ENCODE assay signal across 8 cellular contexts in genomic region chr19:911197-912033, GRCh38. TPM values are rescaled to one million over a fixed set of nuclear protein-coding genes. Genes with fewer than 3 reads are reported as not detected.
DNase-seq lines count a peak whose midpoint lies in the region; TF ChIP-seq lines count a peak whose summit lies in the region.
"Had no signal": no experiment of that assay in that cellular context is flagged by ENCODE, and none has a peak within 500 bp of the region (broad histone marks: within the 10 kb centered on the region; RNA-seq: fewer than 3 reads in every experiment).

No MANE protein-coding gene starts in this region.

- peaks cover 50% of the 10 kb centered on the region for H3K4me1 Mint-ChIP-seq in activated naive CD4-positive, alpha-beta T cell treated with anti-CD3 and anti-CD28 coated beads for 36 hours (ENCODE audit: low read depth)

- peak overlapping the region; percentile 86 for H3K27ac Mint-ChIP-seq in activated naive CD4-positive, alpha-beta T cell treated with anti-CD3 and anti-CD28 coated beads for 36 hours

- H3K27ac ChIP-seq in stomach (peak overlapping the region in 4 of 5 donors; percentile 82 to 99 (median 94)), esophagus muscularis mucosa (replicated peaks in 1 of 4) (peak overlapping the region in 1 of 4 donors; percentile 48), WERI-Rb-1 (no peak overlapping the region)

- no peaks in the 10 kb centered on the region for H3K27me3 Mint-ChIP-seq in activated naive CD4-positive, alpha-beta T cell treated with anti-CD3 and anti-CD28 coated beads for 36 hours (ENCODE audit: low read depth)

- no peaks in the 10 kb centered on the region for H3K36me3 ChIP-seq in stomach
- H3K36me3 ChIP-seq in esophagus muscularis mucosa = peaks cover 0 to 4% (median 0%) of the 10 kb centered on the region in 4 donors
- H3K36me3 ChIP-seq in WERI-Rb-1 = no peaks in the 10 kb centered on the region; the same call in 1 of the 2 replicates

- H3K9me3 ChIP-seq in stomach = no peaks in the 10 kb centered on the region
- no peaks in the 10 kb centered on the region for H3K9me3 ChIP-seq in esophagus muscularis mucosa
- H3K9me3 ChIP-seq in WERI-Rb-1 (ENCODE audit: severe bottlenecking) = no peaks in the 10 kb centered on the region

- CTCF ChIA-PET in activated naive CD4-positive, alpha-beta T cell treated with anti-CD3 and anti-CD28 coated beads for 36 hours (lab: Charles Lee) = no interaction called here

- no peak for TF ChIP-seq CTCF in epithelial cell of proximal tubule (conservative IDR thresholded peaks at IDR 0.05; ENCODE audit: low read depth, low read length)
- TF ChIP-seq CTCF in stomach (IDR thresholded peaks at IDR 0.05) = no peak
- no peak for TF ChIP-seq CTCF in esophagus muscularis mucosa (IDR thresholded peaks at IDR 0.05)
- no peak for TF ChIP-seq CTCF in WERI-Rb-1 (IDR thresholded peaks at IDR 0.05; ENCODE audit: low read depth, low read length)

- 76 to 83% (median 77%) methylated on average over 48 to 54 of the region's 54 CpGs for WGBS in stomach, 5 donors
- 82% methylated on average over 50 of the region's 54 CpGs for WGBS in esophagus muscularis mucosa

- H3K4me3 Mint-ChIP-seq in activated naive CD4-positive, alpha-beta T cell treated with anti-CD3 and anti-CD28 coated beads for 36 hours = peak overlapping the region; percentile 68

- TF ChIP-seq EP300 in stomach (IDR thresholded peaks at IDR 0.05) = no peak
- TF ChIP-seq EP300 in esophagus muscularis mucosa (IDR thresholded peaks at IDR 0.05) = no peak

- no peak for DNase-seq in activated naive CD4-positive, alpha-beta T cell treated with anti-CD3 and anti-CD28 coated beads for 36 hours
- no peak for DNase-seq in activated naive CD4-positive, alpha-beta T cell treated with Interleukin-2 at 50 U/mL for 16 hours
- DNase-seq in epithelial cell of proximal tubule (ENCODE audit: low read depth) (no peak), stomach (no peak), esophagus muscularis mucosa (ENCODE audit: extremely low spot score) (no peak), WERI-Rb-1 (no peak)
- DNase-seq: NCI-H146 had no signal

- TF ChIP-seq POLR2A in stomach (IDR thresholded peaks at IDR 0.05) (no peak), esophagus muscularis mucosa (IDR thresholded peaks at IDR 0.05; ENCODE audit: low read depth) (no peak)

- H3K27me3 ChIP-seq in stomach (peaks cover 0 to 6% (median 2%) of the 10 kb centered on the region in 3 donors), esophagus muscularis mucosa (peaks cover 0 to 3% (median 0%) of the 10 kb centered on the region in 4 donors), WERI-Rb-1 (ENCODE audit: insufficient read depth, low read depth, severe bottlenecking) (no peaks in the 10 kb centered on the region)

- intact Hi-C loops in activated naive CD4-positive, alpha-beta T cell treated with anti-CD3 and anti-CD28 coated beads for 36 hours (cut with micrococcal nuclease) = no loop called here
- intact Hi-C loops in stomach (cut with DNase I; ENCODE audit: low total_unique reads) = no loop called here
- intact Hi-C loops in esophagus muscularis mucosa (cut with DNase I) = no loop called here

- H3K4me3 ChIP-seq in epithelial cell of proximal tubule (ENCODE audit: low read depth, low read length) (peak overlapping the region; percentile 15), stomach (peak overlapping the region in 3 of 4 donors; percentile 69 to 89 (median 75)), esophagus muscularis mucosa (peak overlapping the region in 1 of 4 donors; percentile 88), WERI-Rb-1 (ENCODE audit: low read depth, low read length) (no peak overlapping the region)

- H3K9me3 Mint-ChIP-seq in activated naive CD4-positive, alpha-beta T cell treated with anti-CD3 and anti-CD28 coated beads for 36 hours = no peaks in the 10 kb centered on the region

- peaks cover 7% of the 10 kb centered on the region for H3K36me3 Mint-ChIP-seq in activated naive CD4-positive, alpha-beta T cell treated with anti-CD3 and anti-CD28 coated beads for 36 hours (ENCODE audit: low read depth)

- H3K4me1 ChIP-seq in stomach = peaks cover 21 to 58% (median 35%) of the 10 kb centered on the region in 4 donors
- peaks cover 4 to 35% (median 31%) of the 10 kb centered on the region in 4 donors for H3K4me1 ChIP-seq in esophagus muscularis mucosa

RNA-seq across cellular contexts. Expression of gene R3HDM4, which starts 1.6 kb away (rescaled TPM):
- total RNA-seq in activated naive CD4-positive, alpha-beta T cell treated with anti-CD3 and anti-CD28 coated beads for 36 hours = 100 to 1,000 TPM; 111 to 120 TPM
- total RNA-seq in epithelial cell of proximal tubule = 49.8 and 60.0 TPM in 2 replicates
- 10 to 100 TPM in 3 of 5 donors, 1 to 10 TPM in 2; 5.8 to 62.0 (median 29.7) TPM for total RNA-seq in stomach
- polyA plus RNA-seq in stomach = 10 to 100 TPM; 47.1 to 63.8 (median 60.0) TPM
- total RNA-seq in esophagus muscularis mucosa = 10 to 100 TPM; 32.0 to 52.5 (median 40.0) TPM

RNA-seq across cellular contexts. Expression of gene KISS1R, which starts 5.7 kb away (rescaled TPM):
- total RNA-seq in activated naive CD4-positive, alpha-beta T cell treated with anti-CD3 and anti-CD28 coated beads for 36 hours = 1 to 10 TPM; 5.3 to 6.6 TPM
- total RNA-seq in epithelial cell of proximal tubule (0.72 and 0.92 TPM in 2 replicates), stomach (not detected), esophagus muscularis mucosa (not detected)
- polyA plus RNA-seq in stomach = not detected
- total RNA-seq: aorta had no signal
- polyA plus RNA-seq: aorta had no signal

RNA-seq across cellular contexts. Expression of gene ARID3A, which starts 14.4 kb away (rescaled TPM):
- 10 to 100 TPM; 23.1 to 28.4 TPM for total RNA-seq in activated naive CD4-positive, alpha-beta T cell treated with anti-CD3 and anti-CD28 coated beads for 36 hours
- total RNA-seq in epithelial cell of proximal tubule = 26.6 and 37.0 TPM in 2 replicates
- total RNA-seq in stomach = 10 to 100 TPM in 2 of 5 donors, 1 to 10 TPM in 2, not detected in 1; 1.8 to 23.5 (median 8.6) TPM
- 1 to 10 TPM; 1.1 to 4.3 (median 2.1) TPM for polyA plus RNA-seq in stomach
- total RNA-seq in esophagus muscularis mucosa = 1 to 10 TPM; 2.9 to 8.4 (median 5.0) TPM

RNA-seq across cellular contexts. Expression of gene RNU6-9, which starts 18.1 kb away (rescaled TPM):
- total RNA-seq in activated naive CD4-positive, alpha-beta T cell treated with anti-CD3 and anti-CD28 coated beads for 36 hours = not detected
- total RNA-seq in epithelial cell of proximal tubule = not detected in 2 replicates
- total RNA-seq in stomach = not detected
- polyA plus RNA-seq in stomach = not detected
- total RNA-seq in esophagus muscularis mucosa = not detected
- total RNA-seq: aorta had no signal
- polyA plus RNA-seq: aorta had no signal

RNA-seq across cellular contexts. Expression of gene MED16, which starts 18.4 kb away (rescaled TPM):
- 10 to 100 TPM; 61.3 to 68.1 TPM for total RNA-seq in activated naive CD4-positive, alpha-beta T cell treated with anti-CD3 and anti-CD28 coated beads for 36 hours
- total RNA-seq in epithelial cell of proximal tubule (53.5 and 57.4 TPM in 2 replicates), stomach (100 to 1,000 TPM in 2 of 5 donors, 10 to 100 TPM in 3; 16.7 to 126 (median 82.1) TPM), esophagus muscularis mucosa (10 to 100 TPM; 26.3 to 50.9 (median 37.2) TPM)
- 10 to 100 TPM; 49.0 to 74.0 (median 54.7) TPM for polyA plus RNA-seq in stomach
